Comparison of ENCODE assay signal across 24 cellular contexts in the genomic region with DNA sequence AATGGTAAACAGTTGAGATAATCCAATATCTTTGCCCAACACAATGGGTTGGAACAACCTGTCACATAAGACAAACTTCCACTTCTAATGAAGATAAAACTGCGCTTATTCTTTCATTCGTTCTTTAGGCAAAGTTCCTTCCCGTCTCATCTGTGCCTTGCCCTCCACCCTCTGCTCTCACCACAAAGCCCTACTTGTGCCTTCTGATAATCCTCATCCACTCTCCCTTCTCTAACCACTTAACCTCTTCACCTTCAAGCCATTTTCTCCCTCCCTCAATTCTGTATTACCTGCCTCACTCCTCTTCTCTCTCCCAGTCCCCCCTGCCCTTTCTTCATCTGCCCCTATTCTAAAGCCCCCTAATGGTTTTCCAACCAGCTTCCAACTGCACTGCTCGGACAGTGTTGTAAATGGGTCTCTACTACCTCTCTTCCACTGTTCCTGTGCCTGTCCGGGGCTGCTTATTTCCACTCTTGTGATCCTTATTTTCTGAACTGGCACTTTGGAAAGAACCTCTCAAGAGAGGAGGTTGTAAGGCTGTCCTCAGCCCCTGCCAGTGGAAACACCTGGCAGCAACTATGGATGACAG.
DNase-seq lines count a peak whose midpoint lies in the region; TF ChIP-seq lines count a peak whose summit lies in the region.
"Had no signal": no experiment of that assay in that cellular context is flagged by ENCODE, and none has a peak within 500 bp of the region (broad histone marks: within the 10 kb centered on the region; RNA-seq: fewer than 3 reads in every experiment).

No MANE protein-coding gene starts in this region.

- intact Hi-C loops in activated T-helper 1 cell treated with anti-CD3 and anti-CD28 coated beads, Interleukin-12 subunit alpha, Interleukin-12 subunit beta, Interleukin-2, Interleukin-4 antibody, amounts not matched to agents 30 ng/mL and 10 ng/mL and 1 ng/mL, durations not matched to agents 14 hours and 24 hours and 36 hours (cut with micrococcal nuclease) = loop anchor here (5.0 to 10.0 kb wide), 3 partner anchors 379 to 943 kb away; partner anchors contain the start of gene AHI1

- no peaks in the 10 kb centered on the region for H3K36me3 Mint-ChIP-seq in activated T-cell treated with anti-CD3 and anti-CD28 coated beads, Interleukin-2, amount 50 U/mL, for 24 hours (ENCODE audit: low read depth)
- H3K36me3 Mint-ChIP-seq in activated T-helper 1 cell treated with anti-CD3 and anti-CD28 coated beads, Interleukin-12 subunit alpha, Interleukin-12 subunit beta, Interleukin-2, Interleukin-4 antibody, amounts not matched to agents 30 ng/mL and 10 ng/mL and 1 ng/mL, durations not matched to agents 14 hours and 24 hours and 36 hours (ENCODE audit: low read depth) = no peaks in the 10 kb centered on the region
- no peaks in the 10 kb centered on the region for H3K36me3 Mint-ChIP-seq in neural progenitor cell
- H3K36me3 Mint-ChIP-seq: naive B cell had no signal

- H3K4me1 Mint-ChIP-seq in activated T-cell treated with anti-CD3 and anti-CD28 coated beads, Interleukin-2, amount 50 U/mL, for 24 hours (ENCODE audit: low read depth) = peaks cover 77% of the 10 kb centered on the region
- H3K4me1 Mint-ChIP-seq in activated T-helper 1 cell treated with anti-CD3 and anti-CD28 coated beads, Interleukin-12 subunit alpha, Interleukin-12 subunit beta, Interleukin-2, Interleukin-4 antibody, amounts not matched to agents 30 ng/mL and 10 ng/mL and 1 ng/mL, durations not matched to agents 14 hours and 24 hours and 36 hours (ENCODE audit: low read depth) = peaks cover 78% of the 10 kb centered on the region
- no peaks in the 10 kb centered on the region for H3K4me1 Mint-ChIP-seq in neural progenitor cell
- H3K4me1 Mint-ChIP-seq: endodermal cell, H9 had no signal

- H3K4me3 ChIP-seq in neural progenitor cell = no peak overlapping the region
- H3K4me3 ChIP-seq: gastrocnemius medialis, left ventricle myocardium inferior, pancreas had no signal

- H3K27ac ChIP-seq in neural progenitor cell = no peak overlapping the region
- H3K27ac ChIP-seq: gastrocnemius medialis, left ventricle myocardium inferior, pancreas had no signal

- H3K27me3 Mint-ChIP-seq in activated T-cell treated with anti-CD3 and anti-CD28 coated beads, Interleukin-2, amount 50 U/mL, for 24 hours = no peaks in the 10 kb centered on the region
- H3K27me3 Mint-ChIP-seq in activated T-helper 1 cell treated with anti-CD3 and anti-CD28 coated beads, Interleukin-12 subunit alpha, Interleukin-12 subunit beta, Interleukin-2, Interleukin-4 antibody, amounts not matched to agents 30 ng/mL and 10 ng/mL and 1 ng/mL, durations not matched to agents 14 hours and 24 hours and 36 hours (ENCODE audit: insufficient read depth) = no peaks in the 10 kb centered on the region
- peaks cover 2% of the 10 kb centered on the region for H3K27me3 Mint-ChIP-seq in neural progenitor cell (ENCODE audit: insufficient read depth, low read depth)

- H3K4me1 ChIP-seq in neural progenitor cell = no peaks in the 10 kb centered on the region
- H3K4me1 ChIP-seq: BE2C, gastrocnemius medialis, left ventricle myocardium inferior, pancreas had no signal

- no peaks in the 10 kb centered on the region for H4K20me1 ChIP-seq in neural progenitor cell (ENCODE audit: low read depth)

- no peak for DNase-seq in activated T-cell treated with anti-CD3 and anti-CD28 coated beads, Interleukin-2, amount 50 U/mL, for 24 hours
- no peak for DNase-seq in activated T-cell treated with anti-CD3 and anti-CD28 coated beads, Interleukin-2, amount 50 U/mL, for 48 hours
- peak; percentile 86 for DNase-seq in OCI-M1 (lab: John Stamatoyannopoulos, UW)
- no peak for DNase-seq in activated T-helper 1 cell treated with anti-CD3 and anti-CD28 coated beads, Interleukin-12 subunit alpha, Interleukin-12 subunit beta, Interleukin-2, Interleukin-4 antibody, amounts not matched to agents 30 ng/mL and 10 ng/mL and 1 ng/mL, durations not matched to agents 14 hours and 24 hours and 36 hours (ENCODE audit: low spot score)
- no peak for DNase-seq in neural progenitor cell (ENCODE audit: low spot score)
- DNase-seq in SKM-1 treated with dmso at 0.1 percent for 144 hours (lab: John Stamatoyannopoulos, UW; ENCODE audit: unreplicated experiment) = no peak
- DNase-seq in NCI-H1092 (lab: John Stamatoyannopoulos, UW) = no peak
- DNase-seq in effector CD8-positive, alpha-beta T cell (lab: John Stamatoyannopoulos, UW) = no peak
- DNase-seq: activated gamma-delta T cell; amygdala; BE2C; cortex of kidney; endodermal cell; gastrocnemius medialis; H9; left ventricle myocardium inferior; naive B cell; NCI-H187; NCI-H2171 treated with DMSO at 0.1 percent for 48 hours; NCI-H524 treated with DMSO at 0.1 percent for 48 hours; pancreas; RPMI8226; stimulated activated CD4-positive, alpha-beta T cell treated with anti-CD3 and anti-CD28 coated beads, Interleukin-4, amount 100 ng/mL, for 1 hour; T-helper 9 cell had no signal

- H3K9ac ChIP-seq in neural progenitor cell = no peak overlapping the region

- H3K9me3 ChIP-seq in neural progenitor cell (ENCODE audit: low read depth) = no peaks in the 10 kb centered on the region
- H3K9me3 ChIP-seq: BE2C, gastrocnemius medialis, left ventricle myocardium inferior, pancreas had no signal

- H3K79me2 ChIP-seq in neural progenitor cell (ENCODE audit: low read depth) = no peaks in the 10 kb centered on the region

- peak overlapping the region; percentile 55 for H2AFZ ChIP-seq in neural progenitor cell (replicated peaks)

- TF ChIP-seq CTCF in neural progenitor cell (IDR thresholded peaks at IDR 0.05) = no peak

- no peak overlapping the region for H3K4me2 ChIP-seq in neural progenitor cell

- H3K27ac Mint-ChIP-seq in activated T-cell treated with anti-CD3 and anti-CD28 coated beads, Interleukin-2, amount 50 U/mL, for 24 hours = peak overlapping the region; percentile 99
- H3K27ac Mint-ChIP-seq in activated T-helper 1 cell treated with anti-CD3 and anti-CD28 coated beads, Interleukin-12 subunit alpha, Interleukin-12 subunit beta, Interleukin-2, Interleukin-4 antibody, amounts not matched to agents 30 ng/mL and 10 ng/mL and 1 ng/mL, durations not matched to agents 14 hours and 24 hours and 36 hours = peak overlapping the region; percentile 97
- H3K27ac Mint-ChIP-seq in neural progenitor cell = no peak overlapping the region
- H3K27ac Mint-ChIP-seq: endodermal cell, H9, naive B cell had no signal

- H3K4me3 Mint-ChIP-seq in activated T-cell treated with anti-CD3 and anti-CD28 coated beads, Interleukin-2, amount 50 U/mL, for 24 hours = no peak overlapping the region
- H3K4me3 Mint-ChIP-seq in activated T-helper 1 cell treated with anti-CD3 and anti-CD28 coated beads, Interleukin-12 subunit alpha, Interleukin-12 subunit beta, Interleukin-2, Interleukin-4 antibody, amounts not matched to agents 30 ng/mL and 10 ng/mL and 1 ng/mL, durations not matched to agents 14 hours and 24 hours and 36 hours = peak overlapping the region; percentile 15
- no peak overlapping the region for H3K4me3 Mint-ChIP-seq in neural progenitor cell
- H3K4me3 Mint-ChIP-seq: endodermal cell, H9 had no signal

- H3K27me3 ChIP-seq in neural progenitor cell = no peaks in the 10 kb centered on the region
- H3K27me3 ChIP-seq: gastrocnemius medialis, pancreas had no signal

- no peaks in the 10 kb centered on the region for H3K36me3 ChIP-seq in neural progenitor cell
- H3K36me3 ChIP-seq: BE2C, gastrocnemius medialis, left ventricle myocardium inferior, pancreas had no signal

- H3F3A ChIP-seq in neural progenitor cell (ENCODE audit: low read depth) = no peaks in the 10 kb centered on the region

- H3K9me3 Mint-ChIP-seq in activated T-cell treated with anti-CD3 and anti-CD28 coated beads, Interleukin-2, amount 50 U/mL, for 24 hours = peaks cover under 1% of the 10 kb centered on the region
- H3K9me3 Mint-ChIP-seq in activated T-helper 1 cell treated with anti-CD3 and anti-CD28 coated beads, Interleukin-12 subunit alpha, Interleukin-12 subunit beta, Interleukin-2, Interleukin-4 antibody, amounts not matched to agents 30 ng/mL and 10 ng/mL and 1 ng/mL, durations not matched to agents 14 hours and 24 hours and 36 hours = no peaks in the 10 kb centered on the region
- H3K9me3 Mint-ChIP-seq in neural progenitor cell = no peaks in the 10 kb centered on the region
- H3K9me3 Mint-ChIP-seq: endodermal cell, H9, naive B cell had no signal
